7 cellular contexts compared by ENCODE assay signal in genomic region chr19:45507864-45508680, GRCh38. TPM values are rescaled to one million over a fixed set of nuclear protein-coding genes. Genes with fewer than 3 reads are reported as not detected.
DNase-seq lines count a peak whose midpoint lies in the region; TF ChIP-seq lines count a peak whose summit lies in the region.

No MANE protein-coding gene starts in this region.

- peaks cover 4% of the 10 kb centered on the region; the same call in 1 of the 2 replicates for H4K20me1 ChIP-seq in OCI-LY7 (ENCODE audit: insufficient read depth, low read length)

- no peaks in the 10 kb centered on the region for H3K36me3 ChIP-seq in OCI-LY7 (ENCODE audit: insufficient read depth, low read length)

- TSS peak; percentile 41 for BruUV-seq in OCI-LY7 (replicated peaks; lab: Mats Ljungman, UMichigan)

- POLR2A ChIA-PET in OCI-LY7 (lab: Charles Lee), result interaction anchor here (0.7 kb wide), 1 partner anchor 54 kb away, joined by 3 read pairs; no protein-coding TSS in a partner anchor

- peaks cover 18% of the 10 kb centered on the region for H3K79me2 ChIP-seq in OCI-LY7 (ENCODE audit: insufficient read depth, low read depth, low read length)

- peak; percentile 58 for DNase-seq in GM20000 (ENCODE audit: low spot score)
- peak; percentile 73 for DNase-seq in OCI-LY7 (ENCODE audit: low spot score)
- DNase-seq in amniotic epithelial cell (ENCODE audit: low read depth), result peak; percentile 45
- no peak for DNase-seq in GM13976 (ENCODE audit: low spot score)
- no peak for DNase-seq in NCI-H226

- intact Hi-C loops in OCI-LY7 (cut with micrococcal nuclease; ENCODE audit: unreplicated experiment), result loop anchor here (5.0 kb wide), 2 partner anchors 49 to 134 kb away; no protein-coding TSS in a partner anchor

- no peaks in the 10 kb centered on the region for H3K9me3 ChIP-seq in OCI-LY7 (ENCODE audit: low read length)

- H3K9me2 ChIP-seq in OCI-LY7 (ENCODE audit: insufficient read depth, low read length), result no peaks in the 10 kb centered on the region

- H3K27ac ChIP-seq in OCI-LY7 (ENCODE audit: low read depth, low read length, poor library complexity, severe bottlenecking) (peak overlapping the region; percentile 85), skin epidermis (peak overlapping the region; percentile 36 to 100 (median 94))

- in situ Hi-C loops in GM13976 (cut with MboI; ENCODE audit: low sequenced_read_pairs, unreplicated experiment), result no loop called here

- no peak overlapping the region for H2AFZ ChIP-seq in OCI-LY7 (ENCODE audit: low read length)

- TF ChIP-seq CTCF in GM20000 (IDR thresholded peaks at IDR 0.05; ENCODE audit: extremely low read depth, missing control alignments) (no peak), OCI-LY7 (conservative IDR thresholded peaks at IDR 0.05; ENCODE audit: low read length) (no peak), GM13976 (IDR thresholded peaks at IDR 0.05; ENCODE audit: borderline replicate concordance, control extremely low read depth, extremely low read depth, insufficient read depth, missing control alignments) (no peak)

- CTCF ChIA-PET in OCI-LY7 (lab: Charles Lee; ENCODE audit: unreplicated experiment), result interaction anchor here (0.5 kb wide), 1 partner anchor 790 kb away, joined by 4 read pairs; no protein-coding TSS in a partner anchor

- peaks cover 25% of the 10 kb centered on the region for H3K4me1 ChIP-seq in OCI-LY7 (ENCODE audit: insufficient read depth, low read length, poor library complexity, severe bottlenecking)

- peak overlapping the region; percentile 99 for H3K4me2 ChIP-seq in OCI-LY7 (ENCODE audit: low read length)

- H3K4me3 ChIP-seq in OCI-LY7 (ENCODE audit: low read depth, low read length, poor library complexity, severe bottlenecking) (peak overlapping the region; percentile 92), iPS-11a (ENCODE audit: low read depth, low read length) (peak overlapping the region; percentile 96), skin epidermis (peak overlapping the region; percentile 80 to 98 (median 95))

RNA-seq across cellular contexts. Expression of gene VASP, which starts 0.8 kb away (rescaled TPM):
- total RNA-seq in OCI-LY7 (2014; rRNA removed; shearing (Covaris generic)), result 37.4 and 62.8 TPM in 2 replicates
- 39.6 and 51.6 TPM in 2 replicates for total RNA-seq in OCI-LY7 (2022)

RNA-seq across cellular contexts. Expression of gene PPM1N, which starts 9.8 kb away (rescaled TPM):
- total RNA-seq in OCI-LY7 (2014; rRNA removed; shearing (Covaris generic)), result 1.4 and 1.6 TPM in 2 replicates
- total RNA-seq in OCI-LY7 (2022), result 2.8 and 2.9 TPM in 2 replicates

RNA-seq across cellular contexts. Expression of gene RTN2, which starts 11.2 kb away (rescaled TPM):
- total RNA-seq in OCI-LY7 (2014; rRNA removed; shearing (Covaris generic)), result 1.5 and 8.6 TPM in 2 replicates
- total RNA-seq in OCI-LY7 (2022), result 7.6 and 9.1 TPM in 2 replicates

RNA-seq across cellular contexts. Expression of gene FOSB, which starts 40.3 kb away (rescaled TPM):
- 1.2 and 2.3 TPM in 2 replicates for total RNA-seq in OCI-LY7 (2014; rRNA removed; shearing (Covaris generic))
- 2.1 and 2.4 TPM in 2 replicates for total RNA-seq in OCI-LY7 (2022)

Comparison
In these comparisons a context has a peak if more than half of its experiments do, and no peak if none do; other contexts are left out.
1. DNase-seq: peak in GM20000 (single experiment), OCI-LY7 (single experiment) and amniotic epithelial cell (single experiment); none in GM13976 (single experiment) and NCI-H226 (single experiment).
2. Peak in every context shown above with its lines, with median percentiles within 50 percentile points of each other: H3K4me3 ChIP-seq.